4 cellular contexts compared by ENCODE assay signal in genomic region chr18:63037491-63037890, GRCh38.
"Had no signal": no experiment of that assay in that cellular context is flagged by ENCODE, and none has a peak within 500 bp of the region (broad histone marks: within the 10 kb centered on the region; RNA-seq: fewer than 3 reads in every experiment).

No MANE protein-coding gene starts in this region.

- DNase-seq: IMR-90, KBM-7, KG1 had no signal

- H3K4me3 ChIP-seq: K562 had no signal
